In the genomic region with DNA sequence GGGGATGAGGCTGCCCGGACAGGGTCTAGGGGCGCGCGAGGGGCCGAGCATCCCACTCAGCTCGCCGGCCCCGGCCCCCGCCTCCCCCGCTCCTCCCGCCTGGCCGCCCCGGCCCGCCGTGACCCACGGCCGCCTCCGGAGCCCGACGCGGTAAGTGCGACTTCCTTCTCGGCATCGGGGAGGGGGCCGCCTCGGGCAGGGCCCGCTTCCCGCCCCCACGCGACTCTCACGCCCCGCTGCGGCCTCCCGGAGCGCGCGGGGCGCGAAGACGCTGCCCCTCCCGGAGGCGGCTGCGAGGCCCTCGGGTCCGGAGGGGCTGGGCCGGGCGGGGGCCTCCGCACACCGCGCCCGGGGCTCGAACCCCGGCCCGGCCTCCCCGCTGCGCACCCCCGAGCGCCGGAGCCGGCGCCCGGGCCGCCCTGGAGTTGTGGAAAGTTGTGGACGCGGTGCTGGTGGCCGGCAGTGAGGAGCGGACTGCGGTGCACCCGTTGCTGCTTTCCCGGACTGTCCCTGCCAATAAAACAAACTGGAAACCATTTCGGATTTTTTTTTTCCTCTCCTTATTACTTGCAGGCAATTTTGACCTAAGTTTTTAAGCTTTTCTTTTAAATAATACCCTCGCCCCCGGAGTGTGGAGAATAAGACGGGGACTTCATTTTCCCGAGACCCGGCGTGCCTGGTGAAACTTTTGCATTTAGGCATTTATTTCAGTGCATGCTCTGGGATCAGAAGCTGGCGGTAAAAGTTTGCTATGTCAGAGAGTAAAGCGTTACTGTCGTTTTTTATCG, we compare ENCODE assay signal across 8 cellular contexts. TPM values are rescaled to one million over a fixed set of nuclear protein-coding genes. Genes with fewer than 3 reads are reported as not detected.
DNase-seq lines count a peak whose midpoint lies in the region; ATAC-seq, FAIRE-seq and TF ChIP-seq lines count a peak whose summit lies in the region.

No MANE protein-coding gene starts in this region.

- H3K4me1 Mint-ChIP-seq in stimulated activated naive CD8-positive, alpha-beta T cell treated with anti-CD3 and anti-CD28 coated beads, Interleukin-15, Interleukin-2, amounts not matched to agents 100 ng/mL and 50 ng/mL, for 24 hours (ENCODE audit: low read depth), result peaks cover 56% of the 10 kb centered on the region

- 0 out of 4 replicates have a peak, but pooled peaks of 1 of the 2 experiments have one; percentile 13 for TF ChIP-seq POLR2A in HepG2 (IDR thresholded peaks at IDR 0.05; ENCODE audit: insufficient read depth in 1 of 2, low read depth in 2 of 2, low read length in 2 of 2)

- peaks cover 3% of the 10 kb centered on the region; the same call in 1 of the 2 replicates for H4K20me1 ChIP-seq in SK-N-SH (ENCODE audit: insufficient read depth)
- H4K20me1 ChIP-seq in HepG2 (ENCODE audit: insufficient read depth, low read length), result peaks cover 11% of the 10 kb centered on the region; the same call in 1 of the 2 replicates

- H3K27me3 ChIP-seq in SK-N-SH (ENCODE audit: insufficient read depth) (no peaks in the 10 kb centered on the region), HepG2 (ENCODE audit: control insufficient read depth in 1 of 2, insufficient read depth in 2 of 2, low read length in 2 of 2) (no peaks in the 10 kb centered on the region; a peak in 1 of 5 replicates)

- H3K27ac Mint-ChIP-seq in stimulated activated naive CD8-positive, alpha-beta T cell treated with anti-CD3 and anti-CD28 coated beads, Interleukin-15, Interleukin-2, amounts not matched to agents 100 ng/mL and 50 ng/mL, for 24 hours, result peak overlapping the region; percentile 92

- H3K9ac ChIP-seq in SK-N-SH, result peak overlapping the region; percentile 82
- H3K9ac ChIP-seq in HepG2 (ENCODE audit: insufficient read depth, low read depth, low read length), result peak overlapping the region; percentile 84

- intact Hi-C loops in HepG2 (cut with micrococcal nuclease; ENCODE audit: unreplicated experiment), result loop anchor here (1.0 to 10.0 kb wide), 3 partner anchors 90 to 380 kb away; a partner anchor contains a TSS

- peaks cover 46% of the 10 kb centered on the region for H3K79me2 ChIP-seq in SK-N-SH (ENCODE audit: insufficient read depth)
- peaks cover 37% of the 10 kb centered on the region for H3K79me2 ChIP-seq in HepG2 (ENCODE audit: insufficient read depth, low read length)

- WGBS in SK-N-SH (ENCODE audit: low lambda C conversion rate), result 2% methylated on average over 23 of the region's 81 CpGs
- under 1% methylated on average over 18 of the region's 81 CpGs for WGBS in HepG2 (ENCODE audit: low lambda C conversion rate)

- H2AFZ ChIP-seq in SK-N-SH (ENCODE audit: low read depth), result peak overlapping the region; percentile 49; the same call in 1 of the 2 replicates
- H2AFZ ChIP-seq in HepG2 (ENCODE audit: low read length), result no peak overlapping the region

- TF ChIP-seq RAD21 in SK-N-SH (IDR thresholded peaks at IDR 0.05; ENCODE audit: low read length), result no peak
- TF ChIP-seq RAD21 in HepG2 (CRISPR knock-in tag; IDR thresholded peaks at IDR 0.05), result peak; percentile 42; the same call in 1 of the 2 replicates

- no peaks in the 10 kb centered on the region for H3K9me3 Mint-ChIP-seq in stimulated activated naive CD8-positive, alpha-beta T cell treated with anti-CD3 and anti-CD28 coated beads, Interleukin-15, Interleukin-2, amounts not matched to agents 100 ng/mL and 50 ng/mL, for 24 hours

- ATAC-seq in HG02884 (IDR thresholded peaks at IDR 0.05; ENCODE audit: unreplicated experiment) (peak; percentile 2), HepG2 (peak; percentile 51), HG02870 (IDR thresholded peaks at IDR 0.05; ENCODE audit: unreplicated experiment) (no peak)

- H3K36me3 ChIP-seq in SK-N-SH (replicated peaks in 1 of 2; ENCODE audit: control insufficient read depth in 1 of 2, insufficient read depth in 2 of 2, low read length in 1 of 2) (peaks cover 0 to 5% of the 10 kb centered on the region in 2 experiments), HepG2 (replicated peaks in 1 of 2; ENCODE audit: control insufficient read depth in 1 of 2, insufficient read depth in 2 of 2, low read length in 2 of 2) (no peaks in the 10 kb centered on the region)

- no peaks in the 10 kb centered on the region for H3K27me3 Mint-ChIP-seq in stimulated activated naive CD8-positive, alpha-beta T cell treated with anti-CD3 and anti-CD28 coated beads, Interleukin-15, Interleukin-2, amounts not matched to agents 100 ng/mL and 50 ng/mL, for 24 hours

- peaks cover 12% of the 10 kb centered on the region for H3K36me3 Mint-ChIP-seq in stimulated activated naive CD8-positive, alpha-beta T cell treated with anti-CD3 and anti-CD28 coated beads, Interleukin-15, Interleukin-2, amounts not matched to agents 100 ng/mL and 50 ng/mL, for 24 hours (ENCODE audit: low read depth)

- TF ChIP-seq CTCF in SK-N-SH (IDR thresholded peaks at IDR 0.05) (no peak), coronary artery (IDR thresholded peaks at IDR 0.05) (no peak), HepG2 (CRISPR knock-in tag; IDR thresholded peaks at IDR 0.05) (no peak; the same call in 1 of the 2 replicates)

- peak overlapping the region; percentile 67 to 79; a peak in 3 of 4 replicates for H3K27ac ChIP-seq in SK-N-SH (ENCODE audit: low read depth in 2 of 2, low read length in 1 of 2)
- H3K27ac ChIP-seq in coronary artery, result peak overlapping the region; percentile 61 to 94
- H3K27ac ChIP-seq in HepG2 (ENCODE audit: extremely low read length, insufficient read depth, low read length), result peak overlapping the region; percentile 82

- peak; percentile 40 for DNase-seq in activated CD8-positive, alpha-beta memory T cell treated with anti-CD3 and anti-CD28 coated beads, Interleukin-2, amount 50 U/mL, for 4 hours
- DNase-seq in activated CD8-positive, alpha-beta memory T cell treated with anti-CD3 and anti-CD28 coated beads for 24 hours, result no peak
- peak; percentile 82 for DNase-seq in SK-N-SH
- no peak for DNase-seq in coronary artery (ENCODE audit: low spot score)
- DNase-seq in HepG2 (ENCODE audit: low spot score), result no peak

- CTCF ChIA-PET in SK-N-SH (lab: Yijun Ruan, JAX), result interaction anchor here (0.7 to 2.4 kb wide), 6 partner anchors 10 to 142 kb away, joined by 3 to 8 read pairs (median 5); no protein-coding TSS in a partner anchor
- CTCF ChIA-PET in HepG2 (lab: Yijun Ruan, JAX; ENCODE audit: low intra/inter-chr PET ratio, low total read pairs), result no interaction called here

- H3K4me3 Mint-ChIP-seq in stimulated activated naive CD8-positive, alpha-beta T cell treated with anti-CD3 and anti-CD28 coated beads, Interleukin-15, Interleukin-2, amounts not matched to agents 100 ng/mL and 50 ng/mL, for 24 hours, result peak overlapping the region; percentile 92

- no peak for FAIRE-seq in HepG2 (lab: Jason Lieb, UNC)

- peak overlapping the region; percentile 64 to 82 for H3K4me3 ChIP-seq in SK-N-SH (ENCODE audit: low read depth in 2 of 2, low read length in 1 of 2)
- H3K4me3 ChIP-seq in coronary artery, result peak overlapping the region; percentile 91
- peak overlapping the region; percentile 72 to 94 (median 79) for H3K4me3 ChIP-seq in HepG2 (replicated peaks in 1 of 3; ENCODE audit: insufficient read depth in 1 of 3, low read depth in 2 of 3, low read length in 3 of 3)

- TF ChIP-seq EP300 in SK-N-SH (IDR thresholded peaks at IDR 0.05; ENCODE audit: borderline replicate concordance in 1 of 2, low read depth in 1 of 2, low read length in 1 of 2) (no peak), HepG2 (IDR thresholded peaks at IDR 0.05; ENCODE audit: low read depth in 2 of 2, low read length in 2 of 2) (no peak), HepG2 (CRISPR knock-in tag; IDR thresholded peaks at IDR 0.05; ENCODE audit: borderline replicate concordance) (no peak)

- in situ Hi-C loops in HepG2 (cut with HindIII; ENCODE audit: extremely low pct_ligation_motif_present, low pct_unique_long_range_greater_than_20kb), result no loop called here

- no TSS peak for BruUV-seq in HepG2 (replicated peaks; lab: Mats Ljungman, UMichigan)

- POLR2A ChIA-PET in SK-N-SH (lab: Yijun Ruan, JAX) (interaction anchor here (0.6 to 1.0 kb wide), 3 partner anchors 139 to 237 kb away, joined by 3 to 4 read pairs (median 4); no protein-coding TSS in a partner anchor), HepG2 (lab: Yijun Ruan, JAX) (interaction anchor here (0.5 to 5.9 kb wide), 8 partner anchors 10 to 141 kb away, joined by 3 to 27 read pairs (median 8); no protein-coding TSS in a partner anchor)

- H3F3A ChIP-seq in SK-N-SH (replicated peaks; ENCODE audit: insufficient read depth), result peaks cover 22% of the 10 kb centered on the region

- H3K4me1 ChIP-seq in SK-N-SH (ENCODE audit: control insufficient read depth in 1 of 2, insufficient read depth in 2 of 2, low read depth in 1 of 2, low read length in 1 of 2), result peaks cover 6 to 23% of the 10 kb centered on the region in 2 experiments; a peak in 2 of 4 replicates
- peaks cover 63% of the 10 kb centered on the region for H3K4me1 ChIP-seq in HepG2 (ENCODE audit: insufficient read depth, low read length)

- no peaks in the 10 kb centered on the region for H3K9me2 ChIP-seq in SK-N-SH

- H3K9me3 ChIP-seq in SK-N-SH (no peaks in the 10 kb centered on the region), HepG2 (ENCODE audit: low read length) (no peaks in the 10 kb centered on the region)

- H3K4me2 ChIP-seq in SK-N-SH (peak overlapping the region; percentile 72), HepG2 (ENCODE audit: low read depth, low read length) (peak overlapping the region; percentile 77)

RNA-seq across cellular contexts. Expression of a gene that starts 12.9 kb away (rescaled TPM):
- polyA plus RNA-seq in SK-N-SH (2012; rRNA removed) (0.13 and 0.15 TPM in 2 replicates), HepG2 (2011; rRNA removed) (1.2 and 1.6 TPM in 2 replicates)
- 0.05 and 0.28 TPM in 2 replicates for polyA plus RNA-seq in SK-N-SH (2012; cell fraction: cytosol; rRNA removed)
- 0.14 TPM in 1 of 2 replicates, not detected in the other for polyA plus RNA-seq in SK-N-SH (2012; cell fraction: nucleus; rRNA removed)
- not detected in 2 replicates for total RNA-seq in HepG2 (2016; rRNA removed; fragmentation: Illumina TruSeq; extraction: Trizol)
- not detected in 2 replicates for total RNA-seq in HepG2 (2016; cell fraction: cytosol; rRNA removed; fragmentation: Illumina TruSeq; extraction: Trizol; ENCODE audit: low read depth)
- total RNA-seq in HepG2 (2016; cell fraction: insoluble cytoplasmic fraction; rRNA removed; fragmentation: Illumina TruSeq; extraction: Trizol), result not detected in 2 replicates
- not detected in 2 replicates for total RNA-seq in HepG2 (2016; cell fraction: membrane; rRNA removed; fragmentation: Illumina TruSeq; extraction: Trizol)
- total RNA-seq in HepG2 (2016; cell fraction: nucleus; rRNA removed; fragmentation: Illumina TruSeq; extraction: Trizol), result not detected in 2 replicates
- 0.63 and 0.91 TPM in 2 replicates for polyA plus RNA-seq in HepG2 (2011; cell fraction: cytosol; rRNA removed)
- polyA plus RNA-seq in HepG2 (2011; cell fraction: nucleus; rRNA removed), result 0.13 and 0.31 TPM in 2 replicates
- 0.13 and 1.2 TPM in 2 replicates for polyA plus RNA-seq in HepG2 (2012)
- 0.10 TPM in 1 of 2 replicates, not detected in the other for polyA plus RNA-seq in HepG2 (2016; cell fraction: cytosol; fragmentation: Illumina TruSeq; extraction: Trizol; ENCODE audit: low read depth)
- not detected in 2 replicates for polyA plus RNA-seq in HepG2 (2016; cell fraction: insoluble cytoplasmic fraction; fragmentation: Illumina TruSeq; extraction: Trizol; ENCODE audit: low read depth)
- polyA plus RNA-seq in HepG2 (2016; cell fraction: membrane; fragmentation: Illumina TruSeq; extraction: Trizol; ENCODE audit: low read depth), result 0.13 TPM in 1 of 2 replicates, not detected in the other
- polyA plus RNA-seq in HepG2 (2016; cell fraction: nucleus; fragmentation: Illumina TruSeq; extraction: Trizol; ENCODE audit: insufficient read depth, low read depth), result not detected in 2 replicates
- polyA minus RNA-seq in HepG2 (2011; rRNA and poly(A)+ RNA removed; ENCODE audit: low replicate concordance), result 0.50 and 1.8 TPM in 2 replicates
- 0.49 and 0.62 TPM in 2 replicates for polyA minus RNA-seq in HepG2 (2011; cell fraction: cytosol; rRNA and poly(A)+ RNA removed)
- polyA minus RNA-seq in HepG2 (2011; cell fraction: nucleus; rRNA and poly(A)+ RNA removed), result 1.2 TPM in 2 replicates

RNA-seq across cellular contexts. Expression of a gene that starts 16.9 kb away (rescaled TPM):
- 33.1 and 37.0 TPM in 2 replicates for polyA plus RNA-seq in SK-N-SH (2012; rRNA removed)
- 46.6 and 47.9 TPM in 2 replicates for polyA plus RNA-seq in SK-N-SH (2012; cell fraction: cytosol; rRNA removed)
- polyA plus RNA-seq in SK-N-SH (2012; cell fraction: nucleus; rRNA removed), result 11.8 and 21.8 TPM in 2 replicates
- 36.2 and 45.3 TPM in 2 replicates for total RNA-seq in HepG2 (2016; rRNA removed; fragmentation: Illumina TruSeq; extraction: Trizol)
- total RNA-seq in HepG2 (2016; cell fraction: cytosol; rRNA removed; fragmentation: Illumina TruSeq; extraction: Trizol; ENCODE audit: low read depth), result 32.0 and 35.3 TPM in 2 replicates
- 36.6 and 44.0 TPM in 2 replicates for total RNA-seq in HepG2 (2016; cell fraction: insoluble cytoplasmic fraction; rRNA removed; fragmentation: Illumina TruSeq; extraction: Trizol)
- total RNA-seq in HepG2 (2016; cell fraction: membrane; rRNA removed; fragmentation: Illumina TruSeq; extraction: Trizol), result 75.4 and 86.1 TPM in 2 replicates
- 26.6 and 27.0 TPM in 2 replicates for total RNA-seq in HepG2 (2016; cell fraction: nucleus; rRNA removed; fragmentation: Illumina TruSeq; extraction: Trizol)
- 32.6 and 38.7 TPM in 2 replicates for polyA plus RNA-seq in HepG2 (2011; rRNA removed)
- polyA plus RNA-seq in HepG2 (2011; cell fraction: cytosol; rRNA removed), result 29.8 and 43.7 TPM in 2 replicates
- 14.9 and 17.0 TPM in 2 replicates for polyA plus RNA-seq in HepG2 (2011; cell fraction: nucleus; rRNA removed)
- polyA plus RNA-seq in HepG2 (2012), result 33.7 and 34.6 TPM in 2 replicates
- 31.2 and 34.0 TPM in 2 replicates for polyA plus RNA-seq in HepG2 (2016; cell fraction: cytosol; fragmentation: Illumina TruSeq; extraction: Trizol; ENCODE audit: low read depth)
- polyA plus RNA-seq in HepG2 (2016; cell fraction: insoluble cytoplasmic fraction; fragmentation: Illumina TruSeq; extraction: Trizol; ENCODE audit: low read depth), result 39.8 and 40.2 TPM in 2 replicates
- polyA plus RNA-seq in HepG2 (2016; cell fraction: membrane; fragmentation: Illumina TruSeq; extraction: Trizol; ENCODE audit: low read depth), result 51.9 and 59.4 TPM in 2 replicates
- 22.2 and 22.8 TPM in 2 replicates for polyA plus RNA-seq in HepG2 (2016; cell fraction: nucleus; fragmentation: Illumina TruSeq; extraction: Trizol; ENCODE audit: insufficient read depth, low read depth)
- 25.9 and 37.5 TPM in 2 replicates for polyA minus RNA-seq in HepG2 (2011; rRNA and poly(A)+ RNA removed; ENCODE audit: low replicate concordance)
- polyA minus RNA-seq in HepG2 (2011; cell fraction: cytosol; rRNA and poly(A)+ RNA removed), result 31.0 and 34.7 TPM in 2 replicates
- polyA minus RNA-seq in HepG2 (2011; cell fraction: nucleus; rRNA and poly(A)+ RNA removed), result 48.0 and 50.0 TPM in 2 replicates

Comparison
In these comparisons a context has a peak if more than half of its experiments do, and no peak if none do; other contexts are left out.
1. DNase-seq: peak in activated CD8-positive, alpha-beta memory T cell treated with anti-CD3 and anti-CD28 coated beads, Interleukin-2, amount 50 U/mL, for 4 hours (single experiment) and SK-N-SH (single experiment); none in activated CD8-positive, alpha-beta memory T cell treated with anti-CD3 and anti-CD28 coated beads for 24 hours (single experiment), coronary artery (single experiment) and HepG2 (single experiment).
2. Peak in every context shown above with its lines, with median percentiles within 50 percentile points of each other: H3K27ac ChIP-seq and H3K4me3 ChIP-seq.